In the genomic region with DNA sequence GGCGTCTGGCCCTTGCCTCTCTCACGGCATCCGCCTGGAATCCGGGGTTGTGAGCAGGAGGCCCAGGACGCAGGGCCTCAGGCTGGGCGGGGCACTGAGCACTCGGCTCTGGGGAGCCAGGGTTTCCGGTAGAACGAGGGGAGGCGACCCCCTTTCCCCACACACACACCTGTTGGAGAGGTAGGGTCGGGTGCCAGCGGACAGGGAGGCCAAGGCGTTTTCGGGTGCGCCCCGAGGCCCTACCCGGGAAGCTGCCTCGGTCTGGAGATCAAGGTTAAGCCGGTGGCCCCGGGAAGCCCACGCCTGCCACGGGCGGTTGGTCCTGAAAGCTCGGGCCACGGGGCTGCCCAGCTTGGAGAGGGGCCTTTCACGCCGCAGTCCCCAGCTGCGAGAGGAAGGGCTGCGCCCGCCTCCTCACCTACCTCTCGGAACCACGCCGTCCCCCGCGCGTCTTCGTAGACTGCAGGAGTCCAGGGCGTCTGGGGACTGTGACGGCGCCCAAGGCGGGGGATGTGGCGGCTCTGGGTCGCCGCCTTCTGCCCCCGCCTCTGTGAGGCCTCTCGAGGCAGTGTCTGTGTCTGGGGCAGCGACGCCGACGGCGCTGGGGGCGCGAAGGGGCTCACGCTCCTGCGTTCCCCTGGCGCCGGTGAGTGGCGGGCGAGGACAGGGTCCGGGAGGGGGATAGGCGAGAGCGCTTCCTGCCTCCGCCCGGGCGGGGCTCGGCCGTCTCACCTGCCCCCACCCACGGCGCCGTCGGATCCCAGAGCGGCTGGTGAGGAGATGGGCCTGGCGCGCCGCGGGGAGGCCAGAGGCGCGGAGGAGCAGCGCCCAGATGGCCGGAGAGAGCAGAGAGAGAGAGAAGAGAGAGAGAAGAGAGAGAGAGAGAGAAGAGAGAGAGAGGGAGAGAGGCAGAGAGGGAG, we compare ENCODE assay signal across 8 cellular contexts.
DNase-seq lines count a peak whose midpoint lies in the region; ATAC-seq lines count a peak whose summit lies in the region.

No MANE protein-coding gene starts in this region.

- peaks cover 5% of the 10 kb centered on the region; the same call in 1 of the 2 replicates for H3K9me3 ChIP-seq in NT2/D1 (ENCODE audit: insufficient read depth, low read length)

- peak overlapping the region; percentile 67 for H3K4me3 Mint-ChIP-seq in stimulated activated effector memory CD8-positive, alpha-beta T cell treated with anti-CD3 and anti-CD28 coated beads, Interleukin-12 subunit alpha, Interleukin-12 subunit beta, amount 100 ng/mL, for 72 hours

- H3K9ac ChIP-seq in NT2/D1 (ENCODE audit: insufficient read length, low read depth): peak overlapping the region; percentile 93

- H3K4me3 ChIP-seq in NT2/D1 (ENCODE audit: insufficient read length, low read depth): peak overlapping the region; percentile 77

- peaks cover 5% of the 10 kb centered on the region for H3K27me3 ChIP-seq in NT2/D1 (ENCODE audit: insufficient read depth, insufficient read length)

- peaks cover 8% of the 10 kb centered on the region for H3K4me1 ChIP-seq in NT2/D1 (ENCODE audit: insufficient read depth, insufficient read length)

- no peaks in the 10 kb centered on the region for H3K9me3 Mint-ChIP-seq in stimulated activated effector memory CD8-positive, alpha-beta T cell treated with anti-CD3 and anti-CD28 coated beads, Interleukin-12 subunit alpha, Interleukin-12 subunit beta, amount 100 ng/mL, for 72 hours

- peaks cover 21% of the 10 kb centered on the region for H3K36me3 ChIP-seq in NT2/D1 (ENCODE audit: insufficient read depth, insufficient read length, low read length)

- peak; percentile 82 for ATAC-seq in stimulated activated effector memory CD8-positive, alpha-beta T cell treated with anti-CD3 and anti-CD28 coated beads, Interleukin-12 subunit alpha, Interleukin-12 subunit beta, amount 100 ng/mL, for 72 hours

- peaks cover 27% of the 10 kb centered on the region for H3K4me1 Mint-ChIP-seq in stimulated activated effector memory CD8-positive, alpha-beta T cell treated with anti-CD3 and anti-CD28 coated beads, Interleukin-12 subunit alpha, Interleukin-12 subunit beta, amount 100 ng/mL, for 72 hours

- no peaks in the 10 kb centered on the region for H3K36me3 Mint-ChIP-seq in stimulated activated effector memory CD8-positive, alpha-beta T cell treated with anti-CD3 and anti-CD28 coated beads, Interleukin-12 subunit alpha, Interleukin-12 subunit beta, amount 100 ng/mL, for 72 hours

- peak; percentile 62 to 72 (median 62) for DNase-seq in NCI-H1417 (lab: John Stamatoyannopoulos, UW)
- DNase-seq in NCI-H1417 treated with DMSO at 0.1 percent for 48 hours (lab: John Stamatoyannopoulos, UW): no peak
- no peak for DNase-seq in NT2/D1 (ENCODE audit: low read depth, low spot score)
- peak; percentile 13 for DNase-seq in epidermal melanocyte (ENCODE audit: insufficient read length, low spot score)
- DNase-seq in stimulated activated effector memory CD8-positive, alpha-beta T cell treated with anti-CD3 and anti-CD28 coated beads, Interleukin-12 subunit alpha, Interleukin-12 subunit beta, amount 100 ng/mL, for 72 hours (ENCODE audit: low spot score in 2 of 2): peak; percentile 24 to 71
- no peak for DNase-seq in NCI-H524 treated with DMSO at 0.1 percent for 48 hours (lab: John Stamatoyannopoulos, UW)
- DNase-seq in HuH-7 (ENCODE audit: low spot score): no peak
- no peak for DNase-seq in COLO829 (ENCODE audit: low spot score)

- peak overlapping the region; percentile 15 for H3K27ac Mint-ChIP-seq in stimulated activated effector memory CD8-positive, alpha-beta T cell treated with anti-CD3 and anti-CD28 coated beads, Interleukin-12 subunit alpha, Interleukin-12 subunit beta, amount 100 ng/mL, for 72 hours

Comparison
In these comparisons a context has a peak if more than half of its experiments do, and no peak if none do; other contexts are left out.
1. DNase-seq: peak in NCI-H1417 (3 of 3), epidermal melanocyte (single experiment) and stimulated activated effector memory CD8-positive, alpha-beta T cell treated with anti-CD3 and anti-CD28 coated beads, Interleukin-12 subunit alpha, Interleukin-12 subunit beta, amount 100 ng/mL, for 72 hours (2 of 2); none in NCI-H1417 treated with DMSO at 0.1 percent for 48 hours (single experiment), NT2/D1 (single experiment), NCI-H524 treated with DMSO at 0.1 percent for 48 hours (single experiment), HuH-7 (single experiment) and COLO829 (single experiment).